Comparison of ENCODE assay signal across 12 cellular contexts in the genomic region with DNA sequence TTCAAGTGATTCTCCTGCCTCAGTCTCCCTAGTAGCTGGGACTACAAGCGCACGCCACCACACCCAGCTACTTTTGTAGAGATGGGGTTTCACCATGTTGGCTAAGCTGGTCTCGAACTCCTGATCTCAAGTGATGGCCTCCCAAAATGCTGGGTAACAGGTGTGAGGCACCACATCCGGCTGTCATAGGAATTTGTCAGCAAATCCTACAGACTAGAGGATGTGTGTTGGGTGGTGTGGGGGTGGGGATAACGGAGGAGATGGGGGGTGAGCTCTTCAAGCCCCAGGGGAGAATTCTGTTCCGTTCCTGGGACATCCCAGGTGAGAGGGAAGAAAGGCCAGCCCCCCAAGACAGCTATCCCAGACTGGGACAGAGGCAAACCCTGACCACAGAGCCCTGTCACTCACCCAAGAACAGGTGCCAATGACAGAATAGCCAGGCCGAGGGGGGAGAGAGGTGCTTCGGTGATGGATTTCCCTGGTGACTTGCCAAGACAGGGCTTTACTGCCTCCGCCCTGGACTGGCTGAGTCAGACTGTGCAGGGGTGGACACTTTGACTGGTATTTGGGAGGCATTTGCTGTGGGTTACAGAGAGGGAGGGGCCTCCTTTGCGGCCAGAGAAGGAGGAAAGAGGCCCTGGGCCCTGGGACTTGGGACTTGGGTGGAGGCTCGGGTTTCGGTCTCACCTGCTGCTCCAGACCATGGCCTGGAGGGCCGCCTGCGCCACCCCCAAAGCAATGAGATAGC. TPM values are rescaled to one million over a fixed set of nuclear protein-coding genes. Genes with fewer than 3 reads are reported as not detected.
DNase-seq lines count a peak whose midpoint lies in the region; FAIRE-seq and TF ChIP-seq lines count a peak whose summit lies in the region.
"Had no signal": no experiment of that assay in that cellular context is flagged by ENCODE, and none has a peak within 500 bp of the region (broad histone marks: within the 10 kb centered on the region; RNA-seq: fewer than 3 reads in every experiment).

No MANE protein-coding gene starts in this region.

- H3K36me3 Mint-ChIP-seq in endodermal cell (ENCODE audit: low read depth) = no peaks in the 10 kb centered on the region

- H3K27me3 ChIP-seq in MG63 = peaks cover 24% of the 10 kb centered on the region
- peaks cover 2% of the 10 kb centered on the region for H3K27me3 ChIP-seq in bronchial epithelial cell (ENCODE audit: control insufficient read depth, insufficient read depth, low read length)
- H3K27me3 ChIP-seq in osteoblast (ENCODE audit: insufficient read depth, low read length) = peaks cover 24% of the 10 kb centered on the region
- peaks cover 25% of the 10 kb centered on the region for H3K27me3 ChIP-seq in endodermal cell (ENCODE audit: control insufficient read depth, insufficient read depth, low read length, poor library complexity, severe bottlenecking)

- peak; percentile 99 for FAIRE-seq in bronchial epithelial cell (lab: Jason Lieb, UNC)
- FAIRE-seq: GM12892, kidney had no signal

- no peaks in the 10 kb centered on the region for H3K79me2 ChIP-seq in osteoblast (ENCODE audit: insufficient read depth, low read length)

- H3K9me3 Mint-ChIP-seq in endodermal cell = peaks cover 3% of the 10 kb centered on the region

- H3K4me1 ChIP-seq in osteoblast (ENCODE audit: insufficient read depth, low read length) (no peaks in the 10 kb centered on the region), endodermal cell (ENCODE audit: control insufficient read depth, insufficient read depth, low read length) (peaks cover 2% of the 10 kb centered on the region)

- TF ChIP-seq CTCF in bronchial epithelial cell (IDR thresholded peaks at IDR 0.05; ENCODE audit: insufficient read depth, low read length, severe bottlenecking) (no peak), osteoblast (IDR thresholded peaks at IDR 0.05; ENCODE audit: extremely low read depth, low read depth, low read length) (no peak), endodermal cell (conservative IDR thresholded peaks at IDR 0.05) (no peak)

- H3K27ac Mint-ChIP-seq in endodermal cell = no peak overlapping the region

- H3K4me3 Mint-ChIP-seq in endodermal cell = no peak overlapping the region

- no peak overlapping the region for H3K4me2 ChIP-seq in osteoblast (ENCODE audit: insufficient read depth, low read length)

- no peak overlapping the region for H2AFZ ChIP-seq in osteoblast (ENCODE audit: low read length)

- DNase-seq in ELR (ENCODE audit: low read depth) = peak; percentile 72
- peak; percentile 88 for DNase-seq in MG63
- peak; percentile 88 for DNase-seq in bronchial epithelial cell (ENCODE audit: low read depth)
- peak; percentile 97 for DNase-seq in osteoblast (ENCODE audit: insufficient read length, low spot score, missing footprints)
- DNase-seq in NCI-H128 (lab: John Stamatoyannopoulos, UW; ENCODE audit: unreplicated experiment) = no peak
- DNase-seq in NCI-H748 treated with DMSO at 0.1 percent for 48 hours (lab: John Stamatoyannopoulos, UW) = no peak
- DNase-seq in endodermal cell = no peak
- DNase-seq in SKM-1 (lab: John Stamatoyannopoulos, UW; ENCODE audit: unreplicated experiment) = no peak
- DNase-seq: activated CD4-positive, CD25-positive, alpha-beta regulatory T cell treated with anti-CD3 and anti-CD28 coated beads, Interleukin-2, amount 50 U/mL, for 72 hours; kidney; stimulated activated CD4-positive, alpha-beta T cell treated with anti-CD3 and anti-CD28 coated beads, Interleukin-2, amount 100 ng/mL, for 48 hours had no signal

- H3K27ac ChIP-seq in osteoblast (ENCODE audit: low read depth, low read length) = no peak overlapping the region
- H3K27ac ChIP-seq in endodermal cell (ENCODE audit: low read depth, low read length) = no peak overlapping the region

- no peaks in the 10 kb centered on the region for H4K20me1 ChIP-seq in osteoblast (ENCODE audit: insufficient read depth, low read length)

- WGBS in endodermal cell (ENCODE audit: insufficient coverage in 1 of 2, insufficient read length in 1 of 2), 2 experiments = 85 to 97% methylated on average over 4 to 14 of the region's 14 CpGs

- H3K9ac ChIP-seq in endodermal cell (ENCODE audit: extremely low read depth, low read length, poor library complexity, severe bottlenecking) = no peak overlapping the region

- H3K9me3 ChIP-seq in MG63 (0 out of 2 replicates have a peak, but pooled peaks cover 2% of the 10 kb centered on the region), osteoblast (ENCODE audit: low read depth, low read length) (peaks cover 3% of the 10 kb centered on the region), endodermal cell (ENCODE audit: control insufficient read depth, low read length) (no peaks in the 10 kb centered on the region)

- peaks cover 16% of the 10 kb centered on the region for H3K4me1 Mint-ChIP-seq in endodermal cell

- H3K36me3 ChIP-seq in MG63 = no peaks in the 10 kb centered on the region
- no peaks in the 10 kb centered on the region for H3K36me3 ChIP-seq in bronchial epithelial cell (ENCODE audit: control insufficient read depth, insufficient read depth, low read length)
- no peaks in the 10 kb centered on the region for H3K36me3 ChIP-seq in osteoblast (ENCODE audit: insufficient read depth, low read length)
- H3K36me3 ChIP-seq in endodermal cell (ENCODE audit: control insufficient read depth, insufficient read depth, low read length) = no peaks in the 10 kb centered on the region

- peaks cover 82% of the 10 kb centered on the region for H3K27me3 Mint-ChIP-seq in endodermal cell (ENCODE audit: insufficient read depth)

- no peak overlapping the region for H3K4me3 ChIP-seq in MG63
- H3K4me3 ChIP-seq in bronchial epithelial cell (ENCODE audit: low read depth, low read length) = no peak overlapping the region
- no peak overlapping the region for H3K4me3 ChIP-seq in osteoblast (ENCODE audit: insufficient read depth, low read length)
- H3K4me3 ChIP-seq in endodermal cell (ENCODE audit: low read length) = no peak overlapping the region

RNA-seq across cellular contexts. Expression of a gene that starts 4.7 kb away (rescaled TPM):
- total RNA-seq in MG63 (2014; rRNA removed; shearing (Covaris generic); ENCODE audit: low replicate concordance) = 1.1 TPM in 1 of 2 replicates, not detected in the other
- total RNA-seq in bronchial epithelial cell (117 and 308 TPM in 2 replicates), osteoblast (0.29 and 1.1 TPM in 2 replicates), endodermal cell (10 to 100 TPM; 29.4 to 52.8 TPM)
- polyA plus RNA-seq in endodermal cell (2013, experiment 1 of 2) = 14.5 TPM
- polyA plus RNA-seq in endodermal cell (2013, experiment 2 of 2) = 14.3 TPM

RNA-seq across cellular contexts. Expression of a gene that starts 8.0 kb away (rescaled TPM):
- total RNA-seq in MG63 (2014; rRNA removed; shearing (Covaris generic); ENCODE audit: low replicate concordance) = 17.9 and 23.8 TPM in 2 replicates
- total RNA-seq in bronchial epithelial cell (23.7 and 37.0 TPM in 2 replicates), osteoblast (9.7 and 12.7 TPM in 2 replicates), endodermal cell (10 to 100 TPM; 20.6 to 39.0 TPM)
- 9.6 TPM for polyA plus RNA-seq in endodermal cell (2013, experiment 1 of 2)
- 9.2 TPM for polyA plus RNA-seq in endodermal cell (2013, experiment 2 of 2)

RNA-seq across cellular contexts. Expression of a gene that starts 32.9 kb away (rescaled TPM):
- total RNA-seq in MG63 (2014; rRNA removed; shearing (Covaris generic); ENCODE audit: low replicate concordance) = not detected in 2 replicates
- not detected in 2 replicates for total RNA-seq in bronchial epithelial cell
- not detected in 2 replicates for total RNA-seq in osteoblast
- total RNA-seq in endodermal cell = under 1 TPM in 1 of 2 donors, not detected in 1; 0.22 TPM
- not detected for polyA plus RNA-seq in endodermal cell (2013, experiment 1 of 2)
- polyA plus RNA-seq in endodermal cell (2013, experiment 2 of 2) = 0.41 TPM

RNA-seq across cellular contexts. Expression of a gene that starts 46.5 kb away (rescaled TPM):
- total RNA-seq in MG63 (2014; rRNA removed; shearing (Covaris generic); ENCODE audit: low replicate concordance) = 76.0 and 81.1 TPM in 2 replicates
- total RNA-seq in bronchial epithelial cell (22.9 and 25.6 TPM in 2 replicates), osteoblast (49.2 and 55.0 TPM in 2 replicates), endodermal cell (100 to 1,000 TPM in 1 of 2 donors, 10 to 100 TPM in 1; 98.2 to 107 TPM)
- 53.5 TPM for polyA plus RNA-seq in endodermal cell (2013, experiment 1 of 2)
- polyA plus RNA-seq in endodermal cell (2013, experiment 2 of 2) = 49.1 TPM

Comparison
In these comparisons a context has a peak if more than half of its experiments do, and no peak if none do; other contexts are left out.
1. DNase-seq: peak in ELR (single experiment), MG63 (single experiment), bronchial epithelial cell (single experiment) and osteoblast (single experiment); none in NCI-H128 (single experiment), NCI-H748 treated with DMSO at 0.1 percent for 48 hours (single experiment), endodermal cell (single experiment) and SKM-1 (single experiment).
2. RNA of a gene that starts 4.7 kb away (total RNA-seq): 117 to 308 TPM in bronchial epithelial cell and 29.4 to 52.8 TPM in endodermal cell; 0.29 to 1.1 TPM in osteoblast and 1.1 TPM in MG63; every median in the first group is over 10 times any median in the second.